8 cellular contexts compared by ENCODE assay signal in genomic region chr19:4068058-4068966, GRCh38. TPM values are rescaled to one million over a fixed set of nuclear protein-coding genes. Genes with fewer than 3 reads are reported as not detected.
DNase-seq lines count a peak whose midpoint lies in the region; ATAC-seq and TF ChIP-seq lines count a peak whose summit lies in the region.

No MANE protein-coding gene starts in this region.

- H3K9me3 ChIP-seq in SU-DHL-6 (ENCODE audit: insufficient read depth, low read length), result no peaks in the 10 kb centered on the region

- H3K36me3 ChIP-seq in H7 (replicated peaks; ENCODE audit: control insufficient read depth, insufficient read depth, low read length) (no peaks in the 10 kb centered on the region), SU-DHL-6 (ENCODE audit: low read length) (no peaks in the 10 kb centered on the region)

- no peak for TF ChIP-seq CTCF in SU-DHL-6 (IDR thresholded peaks at IDR 0.05; ENCODE audit: insufficient read depth, low read length, poor library complexity, severe bottlenecking)
- TF ChIP-seq CTCF in fibroblast of the aortic adventitia (IDR thresholded peaks at IDR 0.05; ENCODE audit: insufficient read depth, low read length), result no peak

- DNase-seq in H7 (peak; percentile 61), fibroblast of the aortic adventitia (ENCODE audit: low read depth) (no peak), DMS 273 treated with DMSO at 0.1 percent for 48 hours (lab: John Stamatoyannopoulos, UW) (no peak), middle frontal gyrus (ENCODE audit: extremely low spot score, low spot score) (no peak)

- no peaks in the 10 kb centered on the region for H3K9me2 ChIP-seq in SU-DHL-6 (replicated peaks; ENCODE audit: insufficient read depth, low read length)

- H3K27ac ChIP-seq in SU-DHL-6 (ENCODE audit: low read depth, low read length) (no peak overlapping the region), skin epidermis (peak overlapping the region; percentile 91 to 100 (median 97))

- H4K20me1 ChIP-seq in SU-DHL-6 (ENCODE audit: low read depth, low read length), result no peaks in the 10 kb centered on the region

- H3K4me2 ChIP-seq in SU-DHL-6 (ENCODE audit: low read depth, low read length, poor library complexity, severe bottlenecking), result peak overlapping the region; percentile 72

- peaks cover 18% of the 10 kb centered on the region for H3K79me2 ChIP-seq in SU-DHL-6 (ENCODE audit: insufficient read depth, low read length)

- peaks cover 14% of the 10 kb centered on the region for H3F3A ChIP-seq in SU-DHL-6 (ENCODE audit: insufficient read depth)

- H3K4me3 ChIP-seq in H7 (ENCODE audit: insufficient read depth, low read depth, low read length), result no peak overlapping the region
- H3K4me3 ChIP-seq in SU-DHL-6 (ENCODE audit: insufficient read depth, low read length, poor library complexity, severe bottlenecking), result no peak overlapping the region
- peak overlapping the region; percentile 77 for H3K4me3 ChIP-seq in fibroblast of the aortic adventitia (ENCODE audit: low read depth, low read length)
- H3K4me3 ChIP-seq in skin epidermis, result peak overlapping the region; percentile 78 to 100 (median 98)

- no peak overlapping the region for H2AFZ ChIP-seq in SU-DHL-6 (ENCODE audit: low read depth, low read length, severe bottlenecking)

- H3K9ac ChIP-seq in SU-DHL-6 (ENCODE audit: low read length), result no peak overlapping the region

- H3K27me3 ChIP-seq in H7 (ENCODE audit: control insufficient read depth, insufficient read depth, low read length) (peaks cover 22% of the 10 kb centered on the region), SU-DHL-6 (ENCODE audit: low read length) (no peaks in the 10 kb centered on the region)

- ATAC-seq in HG02973 (IDR thresholded peaks at IDR 0.05; ENCODE audit: unreplicated experiment), result no peak
- no peak for ATAC-seq in HG03108 (IDR thresholded peaks at IDR 0.05; ENCODE audit: unreplicated experiment)

RNA-seq across cellular contexts. Expression of gene ZBTB7A, which starts 1.6 kb away (rescaled TPM):
- total RNA-seq in H7 (2014; rRNA removed; shearing (Covaris generic)), result 18.3 and 20.8 TPM in 2 replicates
- total RNA-seq in fibroblast of the aortic adventitia (ENCODE audit: low replicate concordance), result 23.5 and 31.6 TPM in 2 replicates

RNA-seq across cellular contexts. Expression of gene MAP2K2, which starts 55.6 kb away (rescaled TPM):
- total RNA-seq in H7 (2014; rRNA removed; shearing (Covaris generic)), result 221 and 226 TPM in 2 replicates
- 177 and 215 TPM in 2 replicates for total RNA-seq in fibroblast of the aortic adventitia (ENCODE audit: low replicate concordance)

Comparison
In these comparisons a context has a peak if more than half of its experiments do, and no peak if none do; other contexts are left out.
1. H3K4me3 ChIP-seq: peak in fibroblast of the aortic adventitia (single experiment) and skin epidermis (7 of 7); none in H7 (single experiment) and SU-DHL-6 (single experiment).